27 cellular contexts compared by ENCODE assay signal in the genomic region with DNA sequence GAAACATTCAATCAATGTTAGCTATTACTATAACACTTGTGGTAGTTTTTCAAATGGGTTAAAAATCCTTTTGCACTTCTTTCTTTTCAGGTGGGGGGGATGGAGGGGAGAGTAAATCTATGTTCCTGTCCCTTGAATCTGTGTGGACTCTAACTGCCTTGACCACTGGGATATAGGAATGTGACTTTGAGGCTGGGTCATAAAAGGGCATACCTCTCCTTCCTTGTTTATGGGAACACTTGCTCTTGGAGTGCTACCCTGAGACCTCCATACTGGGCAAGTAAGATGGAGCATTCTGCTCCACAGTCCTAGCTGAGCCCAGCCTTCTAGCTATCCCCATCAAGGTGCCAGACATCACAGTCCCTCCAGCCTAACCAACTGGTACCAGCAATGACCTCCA.
"Had no signal": no experiment of that assay in that cellular context is flagged by ENCODE, and none has a peak within 500 bp of the region (broad histone marks: within the 10 kb centered on the region; RNA-seq: fewer than 3 reads in every experiment).

No MANE protein-coding gene starts in this region.

- H3K4me3 Mint-ChIP-seq: stimulated activated effector memory CD8-positive, alpha-beta T cell treated with anti-CD3 and anti-CD28 coated beads, Interleukin-12 subunit alpha, Interleukin-12 subunit beta, amount 100 ng/mL, for 72 hours; stimulated activated memory B cell treated with anti-CD40 and anti-IgM and Interleukin-4, amounts not matched to agents 10 μg/mL and 1 μg/mL and 100 μg/mL, for 72 hours; stimulated activated naive B cell treated with anti-CD40 and anti-IgM and Interleukin-4, amounts not matched to agents 10 μg/mL and 1 μg/mL and 100 μg/mL, for 72 hours; stimulated activated naive CD8-positive, alpha-beta T cell treated with anti-CD3 and anti-CD28 coated beads, Interleukin-15, Interleukin-2, amounts not matched to agents 100 ng/mL and 50 ng/mL, for 24 hours; type B pancreatic cell had no signal

- H3K4me1 ChIP-seq: suprapubic skin, testis, thyroid gland, tibial artery, tibial nerve, transverse colon, upper lobe of left lung, upper lobe of right lung, uterus, vagina had no signal

- H3K27ac Mint-ChIP-seq: stimulated activated effector memory CD8-positive, alpha-beta T cell treated with anti-CD3 and anti-CD28 coated beads, Interleukin-12 subunit alpha, Interleukin-12 subunit beta, amount 100 ng/mL, for 72 hours; stimulated activated memory B cell treated with anti-CD40 and anti-IgM and Interleukin-4, amounts not matched to agents 10 μg/mL and 1 μg/mL and 100 μg/mL, for 72 hours; stimulated activated naive B cell treated with anti-CD40 and anti-IgM and Interleukin-4, amounts not matched to agents 10 μg/mL and 1 μg/mL and 100 μg/mL, for 72 hours; stimulated activated naive CD8-positive, alpha-beta T cell treated with anti-CD3 and anti-CD28 coated beads, Interleukin-15, Interleukin-2, amounts not matched to agents 100 ng/mL and 50 ng/mL, for 24 hours; type B pancreatic cell had no signal

- ATAC-seq: stimulated activated effector memory CD8-positive, alpha-beta T cell treated with anti-CD3 and anti-CD28 coated beads, Interleukin-12 subunit alpha, Interleukin-12 subunit beta, amount 100 ng/mL, for 72 hours; stimulated activated memory B cell treated with anti-CD40 and anti-IgM and Interleukin-4, amounts not matched to agents 10 μg/mL and 1 μg/mL and 100 μg/mL, for 72 hours; stimulated activated naive B cell treated with anti-CD40 and anti-IgM and Interleukin-4, amounts not matched to agents 10 μg/mL and 1 μg/mL and 100 μg/mL, for 72 hours; stimulated activated naive CD8-positive, alpha-beta T cell treated with anti-CD3 and anti-CD28 coated beads, Interleukin-15, Interleukin-2, amounts not matched to agents 100 U/mL and 50 U/mL, for 24 hours; upper lobe of right lung had no signal

- H3K27ac ChIP-seq: stomach, suprapubic skin, testis, thoracic aorta, thyroid gland, tibial artery, tibial nerve, transverse colon, upper lobe of left lung, upper lobe of right lung, uterus, vagina had no signal

- H3K4me1 Mint-ChIP-seq: stimulated activated effector memory CD8-positive, alpha-beta T cell treated with anti-CD3 and anti-CD28 coated beads, Interleukin-12 subunit alpha, Interleukin-12 subunit beta, amount 100 ng/mL, for 72 hours; stimulated activated memory B cell treated with anti-CD40 and anti-IgM and Interleukin-4, amounts not matched to agents 10 μg/mL and 1 μg/mL and 100 μg/mL, for 72 hours; stimulated activated naive B cell treated with anti-CD40 and anti-IgM and Interleukin-4, amounts not matched to agents 10 μg/mL and 1 μg/mL and 100 μg/mL, for 72 hours had no signal

- H3K4me3 ChIP-seq: stomach, suprapubic skin, testis, thoracic aorta, thyroid gland, tibial artery, tibial nerve, transverse colon, upper lobe of left lung, upper lobe of right lung, uterus, vagina had no signal

- H3K9me3 ChIP-seq: suprapubic skin, testis, thoracic aorta, thyroid gland, tibial artery, transverse colon, upper lobe of right lung, uterus, vagina had no signal

- DNase-seq: stimulated activated CD4-positive, alpha-beta T cell treated with anti-CD3 and anti-CD28 coated beads, Interleukin-2, amount 100 ng/mL, for 48 hours; stimulated activated CD4-positive, alpha-beta T cell treated with anti-CD3 and anti-CD28 coated beads, Interleukin-4, amount 100 ng/mL, for 1 hour; stimulated activated CD4-positive, alpha-beta T cell treated with anti-CD3 and anti-CD28 coated beads, Interleukin-4, amount 100 ng/mL, for 24 hours; stimulated activated CD4-positive, alpha-beta T cell treated with anti-CD3 and anti-CD28 coated beads, Interleukin-4, amount 100 ng/mL, for 4 hours; stimulated activated CD8-positive, alpha-beta memory T cell treated with anti-CD3 and anti-CD28 coated beads, Interleukin-4, amount 100 ng/mL, for 48 hours; stimulated activated naive B cell treated with anti-CD40 and anti-IgM and Interleukin-4, amounts not matched to agents 10 μg/mL and 1 μg/mL and 100 μg/mL, for 72 hours; stimulated activated naive CD4-positive, alpha-beta T cell; stimulated activated naive CD4-positive, alpha-beta T cell treated with Interleukin-2 at 50 U/mL for 16 hours; stimulated activated naive CD8-positive, alpha-beta T cell treated with anti-CD3 and anti-CD28 coated beads, Interleukin-15, Interleukin-2, amounts not matched to agents 100 U/mL and 50 U/mL, for 24 hours; stomach; substantia nigra; testis; thyroid gland; tibial artery; transverse colon; trophoblast cell; upper lobe of left lung; upper lobe of right lung; uterus had no signal

- H3K36me3 ChIP-seq: stomach, suprapubic skin, thoracic aorta, thyroid gland, tibial artery, tibial nerve, transverse colon, upper lobe of left lung, upper lobe of right lung, uterus, vagina had no signal

- H3K27me3 ChIP-seq: testis, thyroid gland, tibial nerve, upper lobe of left lung, uterus, vagina had no signal
